ENCODE assay signal across 1 cellular context in the genomic region with DNA sequence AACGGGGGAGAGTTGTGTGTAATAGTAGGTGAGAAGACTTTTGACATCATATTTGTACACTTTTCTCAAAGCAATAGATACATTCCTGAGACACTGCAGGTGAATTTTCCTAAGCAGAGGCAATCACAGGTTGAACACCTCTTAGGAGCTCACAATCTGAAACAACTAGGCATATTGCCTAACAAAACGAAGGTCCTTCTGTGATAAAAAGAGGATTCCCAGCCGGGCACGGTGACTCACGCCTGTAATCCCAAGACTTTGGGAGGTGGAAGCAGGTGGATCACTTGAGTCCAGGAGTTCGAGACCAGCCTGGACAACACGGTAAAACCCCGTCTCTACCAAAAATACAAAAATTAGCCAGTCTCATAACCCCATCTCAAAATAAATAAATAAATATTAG.
TF ChIP-seq lines count a peak whose summit lies in the region.

No MANE protein-coding gene starts in this region.

TF ChIP-seq in H1, 55 proteins besides CTCF, POLR2A, EP300 and RAD21:
- TF ChIP-seq TBP (IDR thresholded peaks at IDR 0.05; ENCODE audit: low read depth, low read length) (no peak), KDM5A (IDR thresholded peaks at IDR 0.05; ENCODE audit: low read length) (no peak), SAP30 (IDR thresholded peaks at IDR 0.05; ENCODE audit: insufficient read depth, insufficient replicate concordance, low read length) (no peak), SIN3A (conservative IDR thresholded peaks at IDR 0.05 in 1 of 2, IDR thresholded peaks at IDR 0.05 in 1 of 2; ENCODE audit: low read depth in 1 of 2, low read length in 2 of 2) (no peak), PHF8 (conservative IDR thresholded peaks at IDR 0.05; ENCODE audit: low read depth, low read length) (no peak), CREB1 (IDR thresholded peaks at IDR 0.05) (no peak), SIRT6 (IDR thresholded peaks at IDR 0.05; ENCODE audit: low read length) (no peak), TEAD4 (IDR thresholded peaks at IDR 0.05; ENCODE audit: low read depth, low read length) (no peak), JUN (IDR thresholded peaks at IDR 0.05; ENCODE audit: low read depth, low read length) (no peak), EZH2 (IDR thresholded peaks at IDR 0.05; ENCODE audit: low read depth, low read length, severe bottlenecking) (no peak), FOSL1 (IDR thresholded peaks at IDR 0.05; ENCODE audit: insufficient read depth, low read depth, low read length) (no peak), SRF (IDR thresholded peaks at IDR 0.05; ENCODE audit: low read depth, low read length) (no peak), YY1 (IDR thresholded peaks at IDR 0.05; ENCODE audit: low read depth, low read length) (no peak)
- TF ChIP-seq, protein P1, sequence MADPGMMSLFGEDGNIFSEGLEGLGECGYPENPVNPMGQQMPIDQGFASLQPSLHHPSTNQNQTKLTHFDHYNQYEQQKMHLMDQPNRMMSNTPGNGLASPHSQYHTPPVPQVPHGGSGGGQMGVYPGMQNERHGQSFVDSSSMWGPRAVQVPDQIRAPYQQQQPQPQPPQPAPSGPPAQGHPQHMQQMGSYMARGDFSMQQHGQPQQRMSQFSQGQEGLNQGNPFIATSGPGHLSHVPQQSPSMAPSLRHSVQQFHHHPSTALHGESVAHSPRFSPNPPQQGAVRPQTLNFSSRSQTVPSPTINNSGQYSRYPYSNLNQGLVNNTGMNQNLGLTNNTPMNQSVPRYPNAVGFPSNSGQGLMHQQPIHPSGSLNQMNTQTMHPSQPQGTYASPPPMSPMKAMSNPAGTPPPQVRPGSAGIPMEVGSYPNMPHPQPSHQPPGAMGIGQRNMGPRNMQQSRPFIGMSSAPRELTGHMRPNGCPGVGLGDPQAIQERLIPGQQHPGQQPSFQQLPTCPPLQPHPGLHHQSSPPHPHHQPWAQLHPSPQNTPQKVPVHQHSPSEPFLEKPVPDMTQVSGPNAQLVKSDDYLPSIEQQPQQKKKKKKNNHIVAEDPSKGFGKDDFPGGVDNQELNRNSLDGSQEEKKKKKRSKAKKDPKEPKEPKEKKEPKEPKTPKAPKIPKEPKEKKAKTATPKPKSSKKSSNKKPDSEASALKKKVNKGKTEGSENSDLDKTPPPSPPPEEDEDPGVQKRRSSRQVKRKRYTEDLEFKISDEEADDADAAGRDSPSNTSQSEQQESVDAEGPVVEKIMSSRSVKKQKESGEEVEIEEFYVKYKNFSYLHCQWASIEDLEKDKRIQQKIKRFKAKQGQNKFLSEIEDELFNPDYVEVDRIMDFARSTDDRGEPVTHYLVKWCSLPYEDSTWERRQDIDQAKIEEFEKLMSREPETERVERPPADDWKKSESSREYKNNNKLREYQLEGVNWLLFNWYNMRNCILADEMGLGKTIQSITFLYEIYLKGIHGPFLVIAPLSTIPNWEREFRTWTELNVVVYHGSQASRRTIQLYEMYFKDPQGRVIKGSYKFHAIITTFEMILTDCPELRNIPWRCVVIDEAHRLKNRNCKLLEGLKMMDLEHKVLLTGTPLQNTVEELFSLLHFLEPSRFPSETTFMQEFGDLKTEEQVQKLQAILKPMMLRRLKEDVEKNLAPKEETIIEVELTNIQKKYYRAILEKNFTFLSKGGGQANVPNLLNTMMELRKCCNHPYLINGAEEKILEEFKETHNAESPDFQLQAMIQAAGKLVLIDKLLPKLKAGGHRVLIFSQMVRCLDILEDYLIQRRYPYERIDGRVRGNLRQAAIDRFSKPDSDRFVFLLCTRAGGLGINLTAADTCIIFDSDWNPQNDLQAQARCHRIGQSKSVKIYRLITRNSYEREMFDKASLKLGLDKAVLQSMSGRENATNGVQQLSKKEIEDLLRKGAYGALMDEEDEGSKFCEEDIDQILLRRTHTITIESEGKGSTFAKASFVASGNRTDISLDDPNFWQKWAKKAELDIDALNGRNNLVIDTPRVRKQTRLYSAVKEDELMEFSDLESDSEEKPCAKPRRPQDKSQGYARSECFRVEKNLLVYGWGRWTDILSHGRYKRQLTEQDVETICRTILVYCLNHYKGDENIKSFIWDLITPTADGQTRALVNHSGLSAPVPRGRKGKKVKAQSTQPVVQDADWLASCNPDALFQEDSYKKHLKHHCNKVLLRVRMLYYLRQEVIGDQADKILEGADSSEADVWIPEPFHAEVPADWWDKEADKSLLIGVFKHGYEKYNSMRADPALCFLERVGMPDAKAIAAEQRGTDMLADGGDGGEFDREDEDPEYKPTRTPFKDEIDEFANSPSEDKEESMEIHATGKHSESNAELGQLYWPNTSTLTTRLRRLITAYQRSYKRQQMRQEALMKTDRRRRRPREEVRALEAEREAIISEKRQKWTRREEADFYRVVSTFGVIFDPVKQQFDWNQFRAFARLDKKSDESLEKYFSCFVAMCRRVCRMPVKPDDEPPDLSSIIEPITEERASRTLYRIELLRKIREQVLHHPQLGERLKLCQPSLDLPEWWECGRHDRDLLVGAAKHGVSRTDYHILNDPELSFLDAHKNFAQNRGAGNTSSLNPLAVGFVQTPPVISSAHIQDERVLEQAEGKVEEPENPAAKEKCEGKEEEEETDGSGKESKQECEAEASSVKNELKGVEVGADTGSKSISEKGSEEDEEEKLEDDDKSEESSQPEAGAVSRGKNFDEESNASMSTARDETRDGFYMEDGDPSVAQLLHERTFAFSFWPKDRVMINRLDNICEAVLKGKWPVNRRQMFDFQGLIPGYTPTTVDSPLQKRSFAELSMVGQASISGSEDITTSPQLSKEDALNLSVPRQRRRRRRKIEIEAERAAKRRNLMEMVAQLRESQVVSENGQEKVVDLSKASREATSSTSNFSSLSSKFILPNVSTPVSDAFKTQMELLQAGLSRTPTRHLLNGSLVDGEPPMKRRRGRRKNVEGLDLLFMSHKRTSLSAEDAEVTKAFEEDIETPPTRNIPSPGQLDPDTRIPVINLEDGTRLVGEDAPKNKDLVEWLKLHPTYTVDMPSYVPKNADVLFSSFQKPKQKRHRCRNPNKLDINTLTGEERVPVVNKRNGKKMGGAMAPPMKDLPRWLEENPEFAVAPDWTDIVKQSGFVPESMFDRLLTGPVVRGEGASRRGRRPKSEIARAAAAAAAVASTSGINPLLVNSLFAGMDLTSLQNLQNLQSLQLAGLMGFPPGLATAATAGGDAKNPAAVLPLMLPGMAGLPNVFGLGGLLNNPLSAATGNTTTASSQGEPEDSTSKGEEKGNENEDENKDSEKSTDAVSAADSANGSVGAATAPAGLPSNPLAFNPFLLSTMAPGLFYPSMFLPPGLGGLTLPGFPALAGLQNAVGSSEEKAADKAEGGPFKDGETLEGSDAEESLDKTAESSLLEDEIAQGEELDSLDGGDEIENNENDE (IDR thresholded peaks at IDR 0.05; ENCODE audit: insufficient replicate concordance, low read length) = no peak
TF ChIP-seq in H1: peak in this region for 0.
